ENCODE assay signal across 8 cellular contexts in the genomic region with DNA sequence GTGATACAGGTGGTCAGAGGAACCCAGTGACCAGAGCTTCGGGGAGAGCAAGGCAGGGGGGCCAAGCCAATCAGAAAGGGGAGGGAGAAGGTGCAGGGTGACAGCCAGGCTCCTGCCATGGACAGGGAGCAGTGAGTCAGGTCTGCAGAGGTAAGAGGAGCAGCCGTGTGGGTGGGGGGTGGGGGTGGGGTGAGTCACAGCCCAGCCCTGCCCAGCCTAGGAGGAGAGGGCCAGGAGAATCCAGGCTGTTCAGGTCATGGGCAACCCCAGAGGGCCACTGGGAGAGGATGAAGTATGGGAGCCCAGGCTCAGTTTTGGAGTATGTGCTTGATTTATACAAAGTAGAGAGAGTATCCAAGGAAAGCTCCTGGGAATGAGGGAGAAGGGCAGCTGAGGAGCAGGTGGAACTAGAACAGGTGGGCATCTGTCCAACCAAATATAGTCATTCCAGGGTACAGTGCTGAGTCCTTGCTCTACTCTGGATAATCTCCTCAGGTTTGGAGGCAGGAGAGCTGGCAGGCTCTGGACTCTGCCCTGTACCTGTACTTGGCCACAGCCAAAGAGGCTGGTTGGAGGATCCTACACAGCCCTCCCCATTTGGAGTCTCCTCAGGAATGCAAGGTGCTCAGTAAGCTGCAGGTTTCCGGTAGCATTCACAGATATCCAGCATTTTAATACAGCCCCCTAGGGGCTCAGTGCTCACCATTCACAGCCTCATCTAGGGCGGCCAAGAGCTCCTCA. TPM values are rescaled to one million over a fixed set of nuclear protein-coding genes. Genes with fewer than 3 reads are reported as not detected.
A peak's percentile ranks its signal among the peaks of the same experiment; 100 is the strongest.
DNase-seq lines count a peak whose midpoint lies in the region; ATAC-seq and TF ChIP-seq lines count a peak whose summit lies in the region.

No MANE protein-coding gene starts in this region.

- H3K27me3 Mint-ChIP-seq in activated CD4-positive, alpha-beta T cell treated with anti-CD3 and anti-CD28 coated beads, Interleukin-2, amount 10 ng/mL, durations not matched to agents 7 days and 5 days = peaks cover 4% of the 10 kb centered on the region

- H3K4me3 Mint-ChIP-seq in activated CD4-positive, alpha-beta T cell treated with anti-CD3 and anti-CD28 coated beads, Interleukin-2, amount 10 ng/mL, durations not matched to agents 7 days and 5 days = peak overlapping the region; percentile 85

- H3K36me3 ChIP-seq in gastroesophageal sphincter = peaks cover 0 to 15% of the 10 kb centered on the region in 2 donors
- no peaks in the 10 kb centered on the region for H3K36me3 ChIP-seq in smooth muscle cell (ENCODE audit: low read depth)

- POLR2A ChIA-PET in activated CD4-positive, alpha-beta T cell treated with anti-CD3 and anti-CD28 coated beads, Interleukin-2, amount 10 ng/mL, durations not matched to agents 7 days and 5 days (lab: Charles Lee) = no interaction called here

- H3K79me2 ChIP-seq in smooth muscle cell (ENCODE audit: low read depth) = peaks cover 41% of the 10 kb centered on the region

- H3K9ac ChIP-seq in smooth muscle cell (ENCODE audit: low read depth) = peak overlapping the region; percentile 76

- no peaks in the 10 kb centered on the region for H3K27me3 ChIP-seq in gastroesophageal sphincter
- H3K27me3 ChIP-seq in smooth muscle cell (ENCODE audit: low read depth) = no peaks in the 10 kb centered on the region

- H3K36me3 Mint-ChIP-seq in activated CD4-positive, alpha-beta T cell treated with anti-CD3 and anti-CD28 coated beads, Interleukin-2, amount 10 ng/mL, durations not matched to agents 7 days and 5 days (ENCODE audit: low read depth) = peaks cover 45% of the 10 kb centered on the region

- 79% methylated on average over 3 of the region's 4 CpGs; no CpG with 5 or more reads in 1 of the 2 donors for WGBS in gastroesophageal sphincter (ENCODE audit: low coverage in 1 of 2), 2 donors
- WGBS in smooth muscle cell (ENCODE audit: low lambda C conversion rate) = 48% methylated on average over 4 of the region's 4 CpGs

- ATAC-seq in gastroesophageal sphincter (no peak), HG03565 (IDR thresholded peaks at IDR 0.05; ENCODE audit: unreplicated experiment) (no peak)

- TF ChIP-seq POLR2A in gastroesophageal sphincter (IDR thresholded peaks at IDR 0.05) = no peak

- no peak for TF ChIP-seq EP300 in gastroesophageal sphincter (IDR thresholded peaks at IDR 0.05)

- peaks cover 0 to 68% (median 15%) of the 10 kb centered on the region in 3 donors for H3K4me1 ChIP-seq in gastroesophageal sphincter
- H3K4me1 ChIP-seq in smooth muscle cell (ENCODE audit: low read depth) = peaks cover 10% of the 10 kb centered on the region

- peaks cover 6% of the 10 kb centered on the region for H3F3A ChIP-seq in smooth muscle cell (ENCODE audit: low read depth)

- peaks cover 49% of the 10 kb centered on the region for H4K20me1 ChIP-seq in smooth muscle cell (ENCODE audit: low read depth)

- peak overlapping the region in 3 of 4 donors; percentile 82 to 88 (median 86) for H3K27ac ChIP-seq in gastroesophageal sphincter
- peak overlapping the region; percentile 38 for H3K27ac ChIP-seq in smooth muscle cell (ENCODE audit: low read depth)

- H3K4me1 Mint-ChIP-seq in activated CD4-positive, alpha-beta T cell treated with anti-CD3 and anti-CD28 coated beads, Interleukin-2, amount 10 ng/mL, durations not matched to agents 7 days and 5 days = peaks cover 74% of the 10 kb centered on the region

- H3K4me2 ChIP-seq in smooth muscle cell = peak overlapping the region; percentile 86

- peak overlapping the region; percentile 98 for H3K27ac Mint-ChIP-seq in activated CD4-positive, alpha-beta T cell treated with anti-CD3 and anti-CD28 coated beads, Interleukin-2, amount 10 ng/mL, durations not matched to agents 7 days and 5 days

- no peaks in the 10 kb centered on the region for H3K9me3 Mint-ChIP-seq in activated CD4-positive, alpha-beta T cell treated with anti-CD3 and anti-CD28 coated beads, Interleukin-2, amount 10 ng/mL, durations not matched to agents 7 days and 5 days

- H3K9me3 ChIP-seq in gastroesophageal sphincter (no peaks in the 10 kb centered on the region), smooth muscle cell (replicated peaks; ENCODE audit: low read depth) (no peaks in the 10 kb centered on the region)

- CTCF ChIA-PET in activated CD4-positive, alpha-beta T cell treated with anti-CD3 and anti-CD28 coated beads, Interleukin-2, amount 10 ng/mL, durations not matched to agents 7 days and 5 days (lab: Charles Lee) = interaction anchor here (0.8 to 9.1 kb wide), 9 partner anchors 9 to 352 kb away, joined by 3 to 88 read pairs (median 6); no protein-coding TSS in a partner anchor

- TF ChIP-seq CTCF in gastroesophageal sphincter (IDR thresholded peaks at IDR 0.05) (no peak), smooth muscle cell (IDR thresholded peaks at IDR 0.05; ENCODE audit: borderline replicate concordance, insufficient read depth, poor library complexity, severe bottlenecking) (no peak)

- H2AFZ ChIP-seq in smooth muscle cell (ENCODE audit: low read depth) = no peak overlapping the region

- DNase-seq in HT-29 (ENCODE audit: low spot score) (peak; percentile 74), smooth muscle cell (lab: John Stamatoyannopoulos, UW; ENCODE audit: unreplicated experiment) (no peak), NCI-H1092 treated with DMSO at 0.1 percent for 48 hours (lab: John Stamatoyannopoulos, UW) (no peak), NCI-H2107 (lab: John Stamatoyannopoulos, UW) (no peak), NCI-H82 treated with DMSO at 0.1 percent for 48 hours (lab: John Stamatoyannopoulos, UW; ENCODE audit: unreplicated experiment) (no peak)
- no peak for DNase-seq in activated CD4-positive, alpha-beta T cell treated with anti-CD3 and anti-CD28 coated beads, Interleukin-2, amount 10 ng/mL, durations not matched to agents 7 days and 5 days

- H3K4me3 ChIP-seq in gastroesophageal sphincter = peak overlapping the region; percentile 66 to 75
- H3K4me3 ChIP-seq in smooth muscle cell = peak overlapping the region; percentile 77

RNA-seq across cellular contexts. Expression of a gene that starts 1.6 kb away (rescaled TPM):
- total RNA-seq in HT-29 (2014; rRNA removed; shearing (Covaris generic)) = 40.9 and 46.3 TPM in 2 replicates
- 10 to 100 TPM; 13.7 to 15.4 TPM for total RNA-seq in activated CD4-positive, alpha-beta T cell treated with anti-CD3 and anti-CD28 coated beads, Interleukin-2, amount 10 ng/mL, durations not matched to agents 7 days and 5 days
- total RNA-seq in gastroesophageal sphincter = 10 to 100 TPM in 1 of 4 donors, 1 to 10 TPM in 3; 4.7 to 17.4 (median 6.6) TPM
- 36.7 and 46.0 TPM in 2 replicates for total RNA-seq in smooth muscle cell
- polyA plus RNA-seq in smooth muscle cell = 33.8 and 37.1 TPM in 2 replicates

RNA-seq across cellular contexts. Expression of a gene that starts 15.1 kb away (rescaled TPM):
- total RNA-seq in HT-29 (2014; rRNA removed; shearing (Covaris generic)) = 0.08 and 0.86 TPM in 2 replicates
- total RNA-seq in activated CD4-positive, alpha-beta T cell treated with anti-CD3 and anti-CD28 coated beads, Interleukin-2, amount 10 ng/mL, durations not matched to agents 7 days and 5 days = under 1 TPM; 0.35 to 0.44 TPM
- total RNA-seq in gastroesophageal sphincter (not detected), smooth muscle cell (not detected in 2 replicates)
- not detected in 2 replicates for polyA plus RNA-seq in smooth muscle cell

RNA-seq across cellular contexts. Expression of a gene that starts 42.0 kb away (rescaled TPM):
- 60.7 and 61.2 TPM in 2 replicates for total RNA-seq in HT-29 (2014; rRNA removed; shearing (Covaris generic))
- total RNA-seq in activated CD4-positive, alpha-beta T cell treated with anti-CD3 and anti-CD28 coated beads, Interleukin-2, amount 10 ng/mL, durations not matched to agents 7 days and 5 days = 10 to 100 TPM; 60.8 to 70.5 TPM
- total RNA-seq in gastroesophageal sphincter = 10 to 100 TPM; 66.1 to 99.7 (median 92.8) TPM
- total RNA-seq in smooth muscle cell = 140 and 154 TPM in 2 replicates
- 145 and 159 TPM in 2 replicates for polyA plus RNA-seq in smooth muscle cell

RNA-seq across cellular contexts. Expression of a gene that starts 56.8 kb away (rescaled TPM):
- 68.9 and 74.6 TPM in 2 replicates for total RNA-seq in HT-29 (2014; rRNA removed; shearing (Covaris generic))
- total RNA-seq in activated CD4-positive, alpha-beta T cell treated with anti-CD3 and anti-CD28 coated beads, Interleukin-2, amount 10 ng/mL, durations not matched to agents 7 days and 5 days = 100 to 1,000 TPM; 118 TPM
- 100 to 1,000 TPM in 1 of 4 donors, 10 to 100 TPM in 3; 52.7 to 156 (median 84.5) TPM for total RNA-seq in gastroesophageal sphincter
- total RNA-seq in smooth muscle cell = 45.7 and 56.1 TPM in 2 replicates
- 37.9 and 50.0 TPM in 2 replicates for polyA plus RNA-seq in smooth muscle cell
